ENCODE assay signal across 16 cellular contexts in genomic region chr1:35855016-35855700, GRCh38. TPM values are rescaled to one million over a fixed set of nuclear protein-coding genes. Genes with fewer than 3 reads are reported as not detected.
DNase-seq lines count a peak whose midpoint lies in the region; ATAC-seq and TF ChIP-seq lines count a peak whose summit lies in the region.
"Had no signal": no experiment of that assay in that cellular context is flagged by ENCODE, and none has a peak within 500 bp of the region (broad histone marks: within the 10 kb centered on the region; RNA-seq: fewer than 3 reads in every experiment).

No MANE protein-coding gene starts in this region.

- H3K79me2 ChIP-seq in neural progenitor cell (ENCODE audit: low read depth), result no peaks in the 10 kb centered on the region
- H3K79me2 ChIP-seq: parathyroid adenoma had no signal

- H3K27ac ChIP-seq in neural progenitor cell, result peak overlapping the region; percentile 1
- H3K27ac ChIP-seq: parathyroid adenoma, upper lobe of left lung had no signal

- no peaks in the 10 kb centered on the region for H3K9me3 Mint-ChIP-seq in neural progenitor cell
- H3K9me3 Mint-ChIP-seq in activated CD8-positive, alpha-beta memory T cell treated with anti-CD3 and anti-CD28 coated beads, Interleukin-2, amount 10 ng/mL, durations not matched to agents 7 days and 5 days (ENCODE audit: low read depth), result no peaks in the 10 kb centered on the region
- H3K9me3 Mint-ChIP-seq: activated naive CD8-positive, alpha-beta T cell treated with anti-CD3 and anti-CD28 coated beads, Interleukin-2, amount 10 ng/mL, durations not matched to agents 7 days and 5 days; activated T-cell treated with anti-CD3 and anti-CD28 coated beads, Interleukin-2, amount 50 U/mL, for 4 hours; CD4-positive, alpha-beta T cell; stimulated activated naive B cell treated with anti-CD40 and anti-IgM and Interleukin-4, amounts not matched to agents 10 μg/mL and 1 μg/mL and 100 μg/mL, for 72 hours had no signal

- H3K4me1 Mint-ChIP-seq in neural progenitor cell, result no peaks in the 10 kb centered on the region
- H3K4me1 Mint-ChIP-seq in activated CD8-positive, alpha-beta memory T cell treated with anti-CD3 and anti-CD28 coated beads, Interleukin-2, amount 10 ng/mL, durations not matched to agents 7 days and 5 days, result no peaks in the 10 kb centered on the region
- H3K4me1 Mint-ChIP-seq: activated naive CD8-positive, alpha-beta T cell treated with anti-CD3 and anti-CD28 coated beads, Interleukin-2, amount 10 ng/mL, durations not matched to agents 7 days and 5 days; stimulated activated naive B cell treated with anti-CD40 and anti-IgM and Interleukin-4, amounts not matched to agents 10 μg/mL and 1 μg/mL and 100 μg/mL, for 72 hours had no signal

- no peaks in the 10 kb centered on the region for H4K20me1 ChIP-seq in neural progenitor cell (ENCODE audit: low read depth)

- no peak overlapping the region for H3K9ac ChIP-seq in neural progenitor cell
- H3K9ac ChIP-seq: parathyroid adenoma had no signal

- peak; percentile 21; the same call in 1 of the 3 replicates for ATAC-seq in SK-N-SH treated with all-trans-retinoic acid at 6 μM for 48 hours
- ATAC-seq in GM19467 (IDR thresholded peaks at IDR 0.05; ENCODE audit: unreplicated experiment), result no peak
- no peak for ATAC-seq in activated CD8-positive, alpha-beta memory T cell treated with anti-CD3 and anti-CD28 coated beads, Interleukin-2, amount 10 ng/mL, durations not matched to agents 7 days and 5 days
- ATAC-seq: activated T-cell treated with anti-CD3 and anti-CD28 coated beads, Interleukin-2, amount 50 U/mL, for 4 hours; stimulated activated naive B cell treated with anti-CD40 and anti-IgM and Interleukin-4, amounts not matched to agents 10 μg/mL and 1 μg/mL and 100 μg/mL, for 72 hours had no signal

- H3F3A ChIP-seq in neural progenitor cell (ENCODE audit: low read depth), result peaks cover 19% of the 10 kb centered on the region

- no peaks in the 10 kb centered on the region for H3K27me3 Mint-ChIP-seq in neural progenitor cell (ENCODE audit: insufficient read depth, low read depth)
- H3K27me3 Mint-ChIP-seq in activated CD8-positive, alpha-beta memory T cell treated with anti-CD3 and anti-CD28 coated beads, Interleukin-2, amount 10 ng/mL, durations not matched to agents 7 days and 5 days, result no peaks in the 10 kb centered on the region
- H3K27me3 Mint-ChIP-seq: activated naive CD8-positive, alpha-beta T cell treated with anti-CD3 and anti-CD28 coated beads, Interleukin-2, amount 10 ng/mL, durations not matched to agents 7 days and 5 days; CD4-positive, alpha-beta T cell; stimulated activated naive B cell treated with anti-CD40 and anti-IgM and Interleukin-4, amounts not matched to agents 10 μg/mL and 1 μg/mL and 100 μg/mL, for 72 hours had no signal

- peaks cover 7% of the 10 kb centered on the region for H3K36me3 ChIP-seq in neural progenitor cell

- H3K4me3 ChIP-seq in neural progenitor cell, result no peak overlapping the region
- H3K4me3 ChIP-seq: upper lobe of left lung had no signal

- no peaks in the 10 kb centered on the region for H3K4me1 ChIP-seq in neural progenitor cell
- H3K4me1 ChIP-seq: parathyroid adenoma had no signal

- H3K27me3 ChIP-seq in neural progenitor cell, result no peaks in the 10 kb centered on the region
- H3K27me3 ChIP-seq: upper lobe of left lung had no signal

- no peaks in the 10 kb centered on the region for H3K9me3 ChIP-seq in neural progenitor cell (ENCODE audit: low read depth)
- H3K9me3 ChIP-seq: upper lobe of left lung had no signal

- CTCF ChIA-PET in activated CD8-positive, alpha-beta memory T cell treated with anti-CD3 and anti-CD28 coated beads, Interleukin-2, amount 10 ng/mL, durations not matched to agents 7 days and 5 days (lab: Charles Lee), result interaction anchor here (1.0 to 1.7 kb wide), 2 partner anchors 28 to 128 kb away, joined by 3 to 4 read pairs; partner anchors contain the start of gene AGO1

- no peak overlapping the region for H3K4me2 ChIP-seq in neural progenitor cell

- H2AFZ ChIP-seq in neural progenitor cell (replicated peaks), result no peak overlapping the region
- H2AFZ ChIP-seq: parathyroid adenoma had no signal

- peaks cover 10% of the 10 kb centered on the region for H3K36me3 Mint-ChIP-seq in neural progenitor cell
- H3K36me3 Mint-ChIP-seq in activated CD8-positive, alpha-beta memory T cell treated with anti-CD3 and anti-CD28 coated beads, Interleukin-2, amount 10 ng/mL, durations not matched to agents 7 days and 5 days, result peaks cover 13% of the 10 kb centered on the region

- no peak overlapping the region for H3K27ac Mint-ChIP-seq in neural progenitor cell
- H3K27ac Mint-ChIP-seq in activated CD8-positive, alpha-beta memory T cell treated with anti-CD3 and anti-CD28 coated beads, Interleukin-2, amount 10 ng/mL, durations not matched to agents 7 days and 5 days, result no peak overlapping the region
- H3K27ac Mint-ChIP-seq: activated naive CD8-positive, alpha-beta T cell treated with anti-CD3 and anti-CD28 coated beads, Interleukin-2, amount 10 ng/mL, durations not matched to agents 7 days and 5 days; CD4-positive, alpha-beta T cell; stimulated activated naive B cell treated with anti-CD40 and anti-IgM and Interleukin-4, amounts not matched to agents 10 μg/mL and 1 μg/mL and 100 μg/mL, for 72 hours had no signal

- no peak overlapping the region for H3K4me3 Mint-ChIP-seq in neural progenitor cell
- H3K4me3 Mint-ChIP-seq in activated CD8-positive, alpha-beta memory T cell treated with anti-CD3 and anti-CD28 coated beads, Interleukin-2, amount 10 ng/mL, durations not matched to agents 7 days and 5 days, result no peak overlapping the region
- H3K4me3 Mint-ChIP-seq: activated naive CD8-positive, alpha-beta T cell treated with anti-CD3 and anti-CD28 coated beads, Interleukin-2, amount 10 ng/mL, durations not matched to agents 7 days and 5 days; activated T-cell treated with anti-CD3 and anti-CD28 coated beads, Interleukin-2, amount 50 U/mL, for 4 hours; CD4-positive, alpha-beta T cell; stimulated activated naive B cell treated with anti-CD40 and anti-IgM and Interleukin-4, amounts not matched to agents 10 μg/mL and 1 μg/mL and 100 μg/mL, for 72 hours had no signal

- TF ChIP-seq CTCF in neural progenitor cell (IDR thresholded peaks at IDR 0.05), result peak; percentile 33

- DNase-seq in DMS53 (lab: John Stamatoyannopoulos, UW) (peak; percentile 50), DMS53 treated with DMSO at 0.1 percent for 48 hours (lab: John Stamatoyannopoulos, UW; ENCODE audit: unreplicated experiment) (no peak), NCI-H2081 treated with DMSO at 0.1 percent for 48 hours (lab: John Stamatoyannopoulos, UW) (peak; percentile 18), neural progenitor cell (ENCODE audit: low spot score) (peak; percentile 21), AML-193 (lab: John Stamatoyannopoulos, UW) (no peak)
- DNase-seq in activated CD8-positive, alpha-beta memory T cell treated with anti-CD3 and anti-CD28 coated beads, Interleukin-2, amount 10 ng/mL, durations not matched to agents 7 days and 5 days, result no peak
- DNase-seq: 8988T; activated naive CD8-positive, alpha-beta T cell treated with anti-CD3 and anti-CD28 coated beads, Interleukin-2, amount 10 ng/mL, durations not matched to agents 7 days and 5 days; activated T-cell treated with anti-CD3 and anti-CD28 coated beads, Interleukin-2, amount 50 U/mL, for 4 hours; CD4-positive, alpha-beta T cell; Kasumi-1; stimulated activated naive B cell treated with anti-CD40 and anti-IgM and Interleukin-4, amounts not matched to agents 10 μg/mL and 1 μg/mL and 100 μg/mL, for 72 hours; upper lobe of left lung had no signal

TF ChIP-seq in SK-N-SH treated with all-trans-retinoic acid at 6 μM for 48 hours, 23 proteins besides CTCF, POLR2A, EP300 and RAD21:
- TF ChIP-seq TCF4 (CRISPR knock-in tag; IDR thresholded peaks at IDR 0.05; ENCODE audit: borderline replicate concordance) (peak; percentile 52; the same call in 1 of the 2 replicates), CSDC2 (CRISPR knock-in tag; IDR thresholded peaks at IDR 0.05) (no peak)

RNA-seq across cellular contexts. Expression of gene AGO1, which starts 27.9 kb away (rescaled TPM):
- 24.1 and 33.8 TPM in 2 replicates for total RNA-seq in neural progenitor cell (ENCODE audit: low replicate concordance)
- 10 to 100 TPM; 23.7 to 29.3 TPM for total RNA-seq in activated CD8-positive, alpha-beta memory T cell treated with anti-CD3 and anti-CD28 coated beads, Interleukin-2, amount 10 ng/mL, durations not matched to agents 7 days and 5 days

RNA-seq across cellular contexts. Expression of gene AGO4, which starts 47.3 kb away (rescaled TPM):
- total RNA-seq in neural progenitor cell (ENCODE audit: low replicate concordance), result 24.5 and 26.4 TPM in 2 replicates
- total RNA-seq in activated CD8-positive, alpha-beta memory T cell treated with anti-CD3 and anti-CD28 coated beads, Interleukin-2, amount 10 ng/mL, durations not matched to agents 7 days and 5 days, result 10 to 100 TPM; 12.1 to 16.1 TPM

Comparison
In these comparisons a context has a peak if more than half of its experiments do, and no peak if none do; other contexts are left out.
1. DNase-seq: peak in DMS53 (single experiment), NCI-H2081 treated with DMSO at 0.1 percent for 48 hours (single experiment) and neural progenitor cell (single experiment); none in DMS53 treated with DMSO at 0.1 percent for 48 hours (single experiment), AML-193 (0 of 2) and activated CD8-positive, alpha-beta memory T cell treated with anti-CD3 and anti-CD28 coated beads, Interleukin-2, amount 10 ng/mL, durations not matched to agents 7 days and 5 days (single experiment).